ENCODE assay signal across 32 cellular contexts in genomic region chr4:168126952-168127351, GRCh38. TPM values are rescaled to one million over a fixed set of nuclear protein-coding genes. Genes with fewer than 3 reads are reported as not detected.
"Had no signal": no experiment of that assay in that cellular context is flagged by ENCODE, and none has a peak within 500 bp of the region (broad histone marks: within the 10 kb centered on the region; RNA-seq: fewer than 3 reads in every experiment).

No MANE protein-coding gene starts in this region.

- H3K27ac ChIP-seq: adrenal gland, body of pancreas, brain microvascular endothelial cell, breast epithelium, VCaP had no signal

- H3K36me3 ChIP-seq: adrenal gland, brain microvascular endothelial cell, breast epithelium had no signal

- H3K4me1 ChIP-seq: adrenal gland, breast epithelium had no signal

- H3K27me3 ChIP-seq: adrenal gland, body of pancreas, brain microvascular endothelial cell, breast epithelium had no signal

- H3K9me3 ChIP-seq: adrenal gland, body of pancreas, breast epithelium had no signal

- ATAC-seq: activated CD8-positive, alpha-beta T cell treated with anti-CD3 and anti-CD28 coated beads for 36 hours; activated naive CD4-positive, alpha-beta T cell treated with anti-CD3 and anti-CD28 coated beads, Interleukin-2, amount 50 U/mL, for 72 hours; activated T-cell treated with anti-CD3 and anti-CD28 coated beads, Interleukin-2, amount 50 U/mL, for 4 hours; activated T-cell treated with anti-CD3 and anti-CD28 coated beads, Interleukin-2, amount 50 U/mL, for 72 hours; activated T-helper 17 cell treated with anti-CD3 and anti-CD28 coated beads, Interleukin-2, amount 50 U/mL, for 72 hours; body of pancreas had no signal

- DNase-seq: activated B cell treated with CpG ODN at 0.5 μM for 24 hours; activated CD4-positive, alpha-beta memory T cell treated with anti-CD3 and anti-CD28 coated beads for 36 hours; activated CD4-positive, alpha-beta T cell treated with anti-CD3 and anti-CD28 coated beads for 4 hours; activated CD4-positive, alpha-beta T cell treated with anti-CD3 and anti-CD28 coated beads, Interleukin-2, amount 10 ng/mL, durations not matched to agents 24 days and 14 days; activated CD4-positive, alpha-beta T cell treated with anti-CD3 and anti-CD28 coated beads, Interleukin-2, amount 50 U/mL, for 1 hour; activated CD4-positive, alpha-beta T cell treated with anti-CD3 and anti-CD28 coated beads, Interleukin-2, amount 50 U/mL, for 4 hours; activated CD4-positive, CD25-positive, alpha-beta regulatory T cell treated with anti-CD3 and anti-CD28 coated beads, Interleukin-2, amount 50 U/mL, for 72 hours; activated CD8-positive, alpha-beta memory T cell treated with anti-CD3 and anti-CD28 coated beads, Interleukin-2, amount 50 U/mL, for 4 hours; activated CD8-positive, alpha-beta T cell treated with anti-CD3 and anti-CD28 coated beads for 36 hours; activated effector memory CD4-positive, alpha-beta T cell treated with anti-CD3 and anti-CD28 coated beads, Interleukin-2, amount 50 U/mL, for 16 hours; activated gamma-delta T cell treated with Interleukin-2 at 50 U/mL for 16 hours; activated naive CD4-positive, alpha-beta T cell; activated naive CD4-positive, alpha-beta T cell treated with anti-CD3 and anti-CD28 coated beads for 36 hours; activated naive CD4-positive, alpha-beta T cell treated with anti-CD3 and anti-CD28 coated beads, Interleukin-2, amount 50 U/mL, for 16 hours; activated naive CD8-positive, alpha-beta T cell treated with anti-CD3 and anti-CD28 coated beads for 36 hours; activated T-cell treated with anti-CD3 and anti-CD28 coated beads for 4 hours; activated T-cell treated with anti-CD3 and anti-CD28 coated beads, Interleukin-2, amount 50 U/mL, for 1 hour; activated T-cell treated with anti-CD3 and anti-CD28 coated beads, Interleukin-2, amount 50 U/mL, for 4 hours; activated T-cell treated with anti-CD3 and anti-CD28 coated beads, Interleukin-2, amount 50 U/mL, for 72 hours; adrenal gland; amniotic stem cell; aorta; body of pancreas; brain microvascular endothelial cell; central memory CD4-positive, alpha-beta T cell; T-helper 1 cell; T-helper 2 cell; T-helper 9 cell had no signal

- H3K4me3 ChIP-seq: adrenal gland, body of pancreas, breast epithelium had no signal

RNA-seq across cellular contexts. Expression of gene ANXA10, which starts 34.6 kb away (rescaled TPM):
- polyA plus RNA-seq: adrenal gland had no signal
